ENCODE assay signal across 8 cellular contexts in genomic region chr3:47781685-47782537, GRCh38. TPM values are rescaled to one million over a fixed set of nuclear protein-coding genes. Genes with fewer than 3 reads are reported as not detected.
DNase-seq lines count a peak whose midpoint lies in the region; ATAC-seq and TF ChIP-seq lines count a peak whose summit lies in the region.

Gene SMARCC1 (minus strand): TSS chr3:47781893. CDS start chr3:47781797, 96 bp downstream.

- H3K4me3 ChIP-seq in Panc1 (ENCODE audit: low read depth in 2 of 2, low read length in 2 of 2) = peak within 1 kb of the TSS; percentile 68 to 86
- peak within 1 kb of the TSS; percentile 93 to 100 (median 98) for H3K4me3 ChIP-seq in esophagus muscularis mucosa

- TF ChIP-seq CTCF in Panc1 (IDR thresholded peaks at IDR 0.05) (no peak), esophagus muscularis mucosa (IDR thresholded peaks at IDR 0.05) (peak in 2 of 3 experiments; percentile 22 to 40)

- TSS peak; percentile 84 for BruUV-seq in Panc1 (replicated peaks; lab: Mats Ljungman, UMichigan)

- intact Hi-C loops in Panc1 (cut with micrococcal nuclease; ENCODE audit: unreplicated experiment) = no loop called here
- intact Hi-C loops in esophagus muscularis mucosa (cut with DNase I) = no loop called here

- in situ Hi-C loops in Panc1 (cut with HindIII; ENCODE audit: low pct_unique_long_range_greater_than_20kb, low sequenced_read_pairs) = no loop called here

- WGBS in esophagus muscularis mucosa = under 1% methylated on average over 19 of the region's 83 CpGs

- TF ChIP-seq POLR2A in esophagus muscularis mucosa (IDR thresholded peaks at IDR 0.05; ENCODE audit: low read depth) = peak; percentile 80

- DNase-seq in DMS53 treated with DMSO at 0.1 percent for 48 hours (lab: John Stamatoyannopoulos, UW; ENCODE audit: unreplicated experiment) (peak; percentile 48), KG1 (lab: John Stamatoyannopoulos, UW) (peak; percentile 94), Panc1 (ENCODE audit: low read depth, low spot score) (peak; percentile 67), esophagus muscularis mucosa (ENCODE audit: extremely low spot score) (peak; percentile 99), myocyte (ENCODE audit: low read depth) (peak; percentile 98)
- peak; percentile 99 for DNase-seq in activated T-cell treated with anti-CD3 and anti-CD28 coated beads, Interleukin-2, amount 50 U/mL, for 48 hours
- peak; percentile 97 for DNase-seq in stimulated activated CD8-positive, alpha-beta memory T cell treated with anti-CD3 and anti-CD28 coated beads, Interleukin-7, amount 100 ng/mL, for 48 hours (ENCODE audit: extremely low read depth in 1 of 2, low read depth in 1 of 2)

- POLR2A ChIA-PET in Panc1 (lab: Charles Lee) = no interaction called here

- no peaks in the 10 kb centered on the region for H3K27me3 ChIP-seq in Panc1 (ENCODE audit: control insufficient read depth, insufficient read depth, low read length)
- H3K27me3 ChIP-seq in esophagus muscularis mucosa = no peaks in the 10 kb centered on the region

- H3K36me3 ChIP-seq in Panc1 (ENCODE audit: control insufficient read depth, insufficient read depth, low read length) (peaks cover 11% of the 10 kb centered on the region), esophagus muscularis mucosa (no peaks in the 10 kb centered on the region)

- CTCF ChIA-PET in Panc1 (lab: Charles Lee) = no interaction called here

- ATAC-seq in GM21723 (IDR thresholded peaks at IDR 0.05; ENCODE audit: unreplicated experiment) = peak; percentile 76
- ATAC-seq in Panc1 = peak; percentile 97

- H3K4me1 ChIP-seq in Panc1 (ENCODE audit: control insufficient read depth, insufficient read depth, low read length) (peaks cover 6% of the 10 kb centered on the region; the same call in 1 of the 2 replicates), esophagus muscularis mucosa (peaks cover 28 to 38% (median 36%) of the 10 kb centered on the region in 4 donors)

- TF ChIP-seq EP300 in esophagus muscularis mucosa (IDR thresholded peaks at IDR 0.05) = no peak

- H3K27ac ChIP-seq in Panc1 (ENCODE audit: low read length) (peak within 1 kb of the TSS; percentile 93), esophagus muscularis mucosa (replicated peaks in 1 of 4) (peak within 1 kb of the TSS; percentile 96 to 100 (median 98))

- H3K9me3 ChIP-seq in Panc1 (ENCODE audit: control insufficient read depth, insufficient read depth, low read depth, low read length) (no peaks in the 10 kb centered on the region), esophagus muscularis mucosa (no peaks in the 10 kb centered on the region)

RNA-seq across cellular contexts. Expression of gene SMARCC1, which starts in this region (rescaled TPM):
- total RNA-seq in Panc1 (2021; ENCODE audit: unreplicated experiment) (84.2 TPM), esophagus muscularis mucosa (10 to 100 TPM; 46.1 to 57.2 (median 49.7) TPM), myocyte (41.5 and 47.6 TPM in 2 replicates)
- polyA plus RNA-seq in Panc1 (2012; ENCODE audit: insufficient read length) = 45.4 TPM
- polyA plus RNA-seq in myocyte (2012) = 29.4 TPM

Comparison
In these comparisons a context has a peak if more than half of its experiments do, and no peak if none do; other contexts are left out.
1. Peak in every context shown above with its lines: DNase-seq, ATAC-seq, H3K4me3 ChIP-seq and H3K27ac ChIP-seq.
2. DNase-seq: peak in every context shown above with its lines; median percentile 99 in activated T-cell treated with anti-CD3 and anti-CD28 coated beads, Interleukin-2, amount 50 U/mL, for 48 hours; 99 in esophagus muscularis mucosa; 98 in myocyte; 97 in stimulated activated CD8-positive, alpha-beta memory T cell treated with anti-CD3 and anti-CD28 coated beads, Interleukin-7, amount 100 ng/mL, for 48 hours; 94 in KG1; 67 in Panc1; 48 in DMS53 treated with DMSO at 0.1 percent for 48 hours.